10 cellular contexts compared by ENCODE assay signal in genomic region chr2:237084444-237084843, GRCh38. TPM values are rescaled to one million over a fixed set of nuclear protein-coding genes. Genes with fewer than 3 reads are reported as not detected.
DNase-seq lines count a peak whose midpoint lies in the region; ATAC-seq, FAIRE-seq and TF ChIP-seq lines count a peak whose summit lies in the region.
"Had no signal": no experiment of that assay in that cellular context is flagged by ENCODE, and none has a peak within 500 bp of the region (broad histone marks: within the 10 kb centered on the region; RNA-seq: fewer than 3 reads in every experiment).

No MANE protein-coding gene starts in this region.

- no peak for FAIRE-seq in GM12891 (lab: Jason Lieb, UNC)
- FAIRE-seq: A204.1 had no signal

- H3K4me3 Mint-ChIP-seq in activated CD4-positive, alpha-beta T cell treated with anti-CD3 and anti-CD28 coated beads for 36 hours, result peak overlapping the region; percentile 82

- H2AFZ ChIP-seq in SU-DHL-6 (ENCODE audit: low read depth, low read length, severe bottlenecking) (peak overlapping the region; percentile 95), fibroblast of lung (ENCODE audit: low read length) (no peak overlapping the region)

- no peak for ATAC-seq in activated CD4-positive, alpha-beta T cell treated with anti-CD3 and anti-CD28 coated beads for 36 hours
- no peak for ATAC-seq in HG03565 (IDR thresholded peaks at IDR 0.05; ENCODE audit: unreplicated experiment)

- H4K20me1 ChIP-seq in SU-DHL-6 (ENCODE audit: low read depth, low read length) (no peaks in the 10 kb centered on the region), fibroblast of lung (ENCODE audit: control insufficient read depth, extremely low read depth, insufficient read depth, low read length) (no peaks in the 10 kb centered on the region)

- intact Hi-C loops in activated CD4-positive, alpha-beta T cell treated with anti-CD3 and anti-CD28 coated beads for 36 hours (cut with DNase I, micrococcal nuclease), result loop anchor here in 1 of 2 experiments (2.0 kb wide), 2 partner anchors 26 to 344 kb away; no protein-coding TSS in a partner anchor

- no peak overlapping the region for H3K27ac Mint-ChIP-seq in activated CD4-positive, alpha-beta T cell treated with anti-CD3 and anti-CD28 coated beads for 36 hours

- POLR2A ChIA-PET in activated CD4-positive, alpha-beta T cell treated with anti-CD3 and anti-CD28 coated beads for 36 hours (lab: Charles Lee), result interaction anchor here (0.6 kb wide), 1 partner anchor 561 kb away, joined by 3 read pairs; no protein-coding TSS in a partner anchor

- H3K27me3 Mint-ChIP-seq in activated CD4-positive, alpha-beta T cell treated with anti-CD3 and anti-CD28 coated beads for 36 hours, result no peaks in the 10 kb centered on the region

- H3K9ac ChIP-seq in SU-DHL-6 (ENCODE audit: low read length) (no peak overlapping the region), fibroblast of lung (ENCODE audit: insufficient read depth, low read length) (no peak overlapping the region), skeletal muscle satellite cell (ENCODE audit: low read depth, low read length) (peak overlapping the region; percentile 96)

- no peaks in the 10 kb centered on the region for H3K9me2 ChIP-seq in SU-DHL-6 (replicated peaks; ENCODE audit: insufficient read depth, low read length)

- peaks cover 12% of the 10 kb centered on the region for H3K4me1 Mint-ChIP-seq in activated CD4-positive, alpha-beta T cell treated with anti-CD3 and anti-CD28 coated beads for 36 hours

- H3K79me2 ChIP-seq in SU-DHL-6 (ENCODE audit: insufficient read depth, low read length) (peaks cover 30% of the 10 kb centered on the region), fibroblast of lung (ENCODE audit: control insufficient read depth, insufficient read depth, low read length) (peaks cover 25% of the 10 kb centered on the region)

- H3K4me1 ChIP-seq in fibroblast of lung (ENCODE audit: control insufficient read depth, extremely low read depth, insufficient read depth, low read length) (no peaks in the 10 kb centered on the region), skeletal muscle satellite cell (ENCODE audit: control insufficient read depth, insufficient read depth, low read length) (peaks cover 24% of the 10 kb centered on the region)

- H3K9me3 Mint-ChIP-seq in activated CD4-positive, alpha-beta T cell treated with anti-CD3 and anti-CD28 coated beads for 36 hours (ENCODE audit: low read depth), result no peaks in the 10 kb centered on the region

- TF ChIP-seq POLR2A in GM12891 (IDR thresholded peaks at IDR 0.05; ENCODE audit: low read depth, low read length), result no peak

- peak overlapping the region; percentile 83 for H3K4me3 ChIP-seq in SU-DHL-6 (ENCODE audit: insufficient read depth, low read length, poor library complexity, severe bottlenecking)
- H3K4me3 ChIP-seq in fibroblast of lung (replicated peaks in 1 of 4; ENCODE audit: control extremely low read depth in 1 of 4, insufficient read depth in 1 of 4, low read depth in 3 of 4, low read length in 4 of 4), result peak overlapping the region in 2 of 4 experiments; percentile 87 to 99
- peak overlapping the region; percentile 89 for H3K4me3 ChIP-seq in skeletal muscle satellite cell (ENCODE audit: low read length)

- no peaks in the 10 kb centered on the region for H3K36me3 Mint-ChIP-seq in activated CD4-positive, alpha-beta T cell treated with anti-CD3 and anti-CD28 coated beads for 36 hours (ENCODE audit: low read depth)

- peak overlapping the region; percentile 100 for H3K4me2 ChIP-seq in SU-DHL-6 (ENCODE audit: low read depth, low read length, poor library complexity, severe bottlenecking)
- H3K4me2 ChIP-seq in fibroblast of lung (ENCODE audit: extremely low read depth, insufficient read depth, low read length), result peak overlapping the region; percentile 89
- H3K4me2 ChIP-seq in skeletal muscle satellite cell (ENCODE audit: low read length), result peak overlapping the region; percentile 85

- H3K27ac ChIP-seq in SU-DHL-6 (ENCODE audit: low read depth, low read length) (no peak overlapping the region), fibroblast of lung (ENCODE audit: insufficient read depth, low read length) (no peak overlapping the region)

- no peak for DNase-seq in activated CD4-positive, alpha-beta T cell treated with anti-CD3 and anti-CD28 coated beads for 36 hours
- no peak for DNase-seq in activated CD4-positive, alpha-beta T cell treated with anti-CD3 and anti-CD28 coated beads for 1 hour
- DNase-seq in fibroblast of lung (ENCODE audit: low read depth in 2 of 2) (no peak), iPS-NIHi7 (ENCODE audit: extremely low spot score) (no peak), GM12891 (ENCODE audit: insufficient read length, low spot score) (no peak)
- DNase-seq: foreskin keratinocyte had no signal

- H3K27me3 ChIP-seq in SU-DHL-6 (ENCODE audit: low read length), result no peaks in the 10 kb centered on the region
- no peaks in the 10 kb centered on the region for H3K27me3 ChIP-seq in fibroblast of lung (ENCODE audit: control insufficient read depth, insufficient read depth, low read length)
- no peaks in the 10 kb centered on the region for H3K27me3 ChIP-seq in skeletal muscle satellite cell (ENCODE audit: control insufficient read depth, insufficient read depth, low read length)
- H3K27me3 ChIP-seq: foreskin keratinocyte had no signal

- 0 out of 2 replicates have a peak, but pooled peaks cover 6% of the 10 kb centered on the region for H3K36me3 ChIP-seq in SU-DHL-6 (ENCODE audit: low read length)
- H3K36me3 ChIP-seq in fibroblast of lung (ENCODE audit: control insufficient read depth, insufficient read depth, low read length), result no peaks in the 10 kb centered on the region
- peaks cover 13% of the 10 kb centered on the region for H3K36me3 ChIP-seq in skeletal muscle satellite cell (ENCODE audit: insufficient read depth, low read length)

- no peaks in the 10 kb centered on the region for H3F3A ChIP-seq in SU-DHL-6 (ENCODE audit: insufficient read depth)

- CTCF ChIA-PET in activated CD4-positive, alpha-beta T cell treated with anti-CD3 and anti-CD28 coated beads for 36 hours (lab: Charles Lee), result interaction anchor here (0.6 to 1.0 kb wide), 2 partner anchors 57 to 1420 kb away, joined by 3 to 4 read pairs; no protein-coding TSS in a partner anchor

- H3K9me3 ChIP-seq in SU-DHL-6 (ENCODE audit: insufficient read depth, low read length), result no peaks in the 10 kb centered on the region
- no peaks in the 10 kb centered on the region for H3K9me3 ChIP-seq in fibroblast of lung (ENCODE audit: control insufficient read depth, insufficient read depth, low read depth, low read length)
- H3K9me3 ChIP-seq in skeletal muscle satellite cell (replicated peaks; ENCODE audit: low read length), result no peaks in the 10 kb centered on the region

- TF ChIP-seq CTCF in SU-DHL-6 (IDR thresholded peaks at IDR 0.05; ENCODE audit: insufficient read depth, low read length, poor library complexity, severe bottlenecking) (no peak), fibroblast of lung (conservative IDR thresholded peaks at IDR 0.05 in 1 of 2, IDR thresholded peaks at IDR 0.05 in 1 of 2; ENCODE audit: low read depth in 1 of 2, low read length in 2 of 2) (no peak)

TF ChIP-seq in GM12891, 5 proteins besides CTCF, POLR2A, EP300 and RAD21:
- TF ChIP-seq POLR2AphosphoS5 (IDR thresholded peaks at IDR 0.05; ENCODE audit: low read depth, low read length) (no peak), POU2F2 (IDR thresholded peaks at IDR 0.05; ENCODE audit: low read depth, low read length) (no peak), PAX5 (IDR thresholded peaks at IDR 0.05; ENCODE audit: insufficient read depth, low read length, severe bottlenecking) (no peak), SPI1 (IDR thresholded peaks at IDR 0.05; ENCODE audit: low read depth, low read length) (no peak), TAF1 (IDR thresholded peaks at IDR 0.05; ENCODE audit: low read depth, low read length) (no peak)

RNA-seq across cellular contexts. Expression of gene COPS8, which starts 1.2 kb away (rescaled TPM):
- 10 to 100 TPM; 65.8 to 74.5 TPM for total RNA-seq in activated CD4-positive, alpha-beta T cell treated with anti-CD3 and anti-CD28 coated beads for 36 hours
- total RNA-seq in fibroblast of lung, result 79.6 and 82.1 TPM in 2 replicates
- 97.3 and 118 TPM in 2 replicates for polyA plus RNA-seq in fibroblast of lung
- 52.8 and 61.3 TPM in 2 replicates for polyA plus RNA-seq in fibroblast of lung (2012)
- 5.6 and 5.7 TPM in 2 replicates for polyA minus RNA-seq in fibroblast of lung (ENCODE audit: low replicate concordance)
- 359 and 380 TPM in 2 replicates for total RNA-seq in skeletal muscle satellite cell (2012; rRNA removed)
- 37.0 TPM for polyA plus RNA-seq in GM12891 (2012; ENCODE audit: low read depth, missing spikeins)
